30 cellular contexts compared by ENCODE assay signal in genomic region chr2:25014631-25015030, GRCh38.
"Had no signal": no experiment of that assay in that cellular context is flagged by ENCODE, and none has a peak within 500 bp of the region (broad histone marks: within the 10 kb centered on the region; RNA-seq: fewer than 3 reads in every experiment).

No MANE protein-coding gene starts in this region.

- H3K4me3 ChIP-seq: ascending aorta, cardiac muscle cell had no signal

- H3K36me3 ChIP-seq: ascending aorta, cardiac muscle cell had no signal

- H3K9me3 ChIP-seq: ascending aorta had no signal

- DNase-seq: activated B cell treated with CpG ODN at 0.5 μM for 24 hours; activated CD4-positive, alpha-beta memory T cell treated with anti-CD3 and anti-CD28 coated beads for 36 hours; activated CD4-positive, alpha-beta T cell treated with anti-CD3 and anti-CD28 coated beads for 4 hours; activated CD4-positive, alpha-beta T cell treated with anti-CD3 and anti-CD28 coated beads, Interleukin-2, amount 10 ng/mL, durations not matched to agents 24 days and 14 days; activated CD4-positive, alpha-beta T cell treated with anti-CD3 and anti-CD28 coated beads, Interleukin-2, amount 50 U/mL, for 1 hour; activated CD4-positive, alpha-beta T cell treated with anti-CD3 and anti-CD28 coated beads, Interleukin-2, amount 50 U/mL, for 4 hours; activated CD4-positive, CD25-positive, alpha-beta regulatory T cell treated with anti-CD3 and anti-CD28 coated beads, Interleukin-2, amount 50 U/mL, for 72 hours; activated CD8-positive, alpha-beta memory T cell treated with anti-CD3 and anti-CD28 coated beads, Interleukin-2, amount 50 U/mL, for 4 hours; activated CD8-positive, alpha-beta T cell treated with anti-CD3 and anti-CD28 coated beads for 36 hours; activated effector memory CD4-positive, alpha-beta T cell treated with Interleukin-2 at 50 U/mL for 16 hours; activated gamma-delta T cell; activated naive CD4-positive, alpha-beta T cell treated with anti-CD3 and anti-CD28 coated beads, Interleukin-2, amount 10 ng/mL, durations not matched to agents 7 days and 5 days; activated naive CD4-positive, alpha-beta T cell treated with Interleukin-2 at 50 U/mL for 16 hours; activated naive CD8-positive, alpha-beta T cell treated with anti-CD3 and anti-CD28 coated beads, Interleukin-2, amount 10 ng/mL, durations not matched to agents 7 days and 5 days; activated naive CD8-positive, alpha-beta T cell treated with anti-CD3 and anti-CD28 coated beads, Interleukin-2, amount 50 U/mL, for 24 hours; activated T-cell treated with anti-CD3 and anti-CD28 coated beads for 4 hours; activated T-cell treated with anti-CD3 and anti-CD28 coated beads, Interleukin-2, amount 50 U/mL, for 1 hour; activated T-cell treated with anti-CD3 and anti-CD28 coated beads, Interleukin-2, amount 50 U/mL, for 4 hours; amygdala; anterior cingulate cortex; caudate nucleus; cerebellar nuclear complex; T-helper 1 cell; T-helper 2 cell; T-helper 9 cell had no signal

- H3K27me3 ChIP-seq: ascending aorta, cardiac muscle cell had no signal

- ATAC-seq: activated CD8-positive, alpha-beta T cell treated with anti-CD3 and anti-CD28 coated beads for 36 hours; activated naive CD8-positive, alpha-beta T cell treated with anti-CD3 and anti-CD28 coated beads, Interleukin-2, amount 50 U/mL, for 24 hours; activated T-cell treated with anti-CD3 and anti-CD28 coated beads, Interleukin-2, amount 50 U/mL, for 4 hours had no signal

- H3K4me1 ChIP-seq: ascending aorta had no signal

- FAIRE-seq: bronchial epithelial cell, TTC549 had no signal

- H3K27ac ChIP-seq: ascending aorta, cardiac muscle cell, VCaP had no signal
